In the genomic region with DNA sequence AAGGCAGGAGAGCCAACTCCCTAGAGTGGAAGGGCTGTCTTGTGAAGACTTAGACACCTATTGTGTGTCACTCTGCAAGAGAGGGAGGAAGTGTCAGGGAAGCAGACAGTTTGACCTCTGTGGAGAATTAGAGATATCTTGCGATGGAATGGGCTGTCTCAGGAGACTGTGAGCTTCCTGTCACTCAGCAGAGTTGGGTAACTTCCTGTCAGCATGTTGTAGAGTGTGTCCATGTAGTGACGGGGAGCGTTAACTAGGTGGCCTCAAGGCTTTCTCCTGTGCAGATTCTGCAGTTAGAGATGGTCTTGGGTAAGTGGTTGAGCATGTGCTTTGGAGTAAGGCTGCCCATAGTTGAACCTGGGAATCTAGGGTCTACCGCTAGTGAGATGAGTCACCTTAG, we compare ENCODE assay signal across 1 cellular context.
TF ChIP-seq lines count a peak whose summit lies in the region.

No MANE protein-coding gene starts in this region.

TF ChIP-seq in GM12878, 131 proteins besides CTCF, POLR2A, EP300 and RAD21 (continued from another document):
- TF ChIP-seq, protein P1, sequence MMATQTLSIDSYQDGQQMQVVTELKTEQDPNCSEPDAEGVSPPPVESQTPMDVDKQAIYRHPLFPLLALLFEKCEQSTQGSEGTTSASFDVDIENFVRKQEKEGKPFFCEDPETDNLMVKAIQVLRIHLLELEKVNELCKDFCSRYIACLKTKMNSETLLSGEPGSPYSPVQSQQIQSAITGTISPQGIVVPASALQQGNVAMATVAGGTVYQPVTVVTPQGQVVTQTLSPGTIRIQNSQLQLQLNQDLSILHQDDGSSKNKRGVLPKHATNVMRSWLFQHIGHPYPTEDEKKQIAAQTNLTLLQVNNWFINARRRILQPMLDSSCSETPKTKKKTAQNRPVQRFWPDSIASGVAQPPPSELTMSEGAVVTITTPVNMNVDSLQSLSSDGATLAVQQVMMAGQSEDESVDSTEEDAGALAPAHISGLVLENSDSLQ (IDR thresholded peaks at IDR 0.05): peak; percentile 30; the same call in 1 of the 2 replicates
